ENCODE assay signal across 17 cellular contexts in the genomic region with DNA sequence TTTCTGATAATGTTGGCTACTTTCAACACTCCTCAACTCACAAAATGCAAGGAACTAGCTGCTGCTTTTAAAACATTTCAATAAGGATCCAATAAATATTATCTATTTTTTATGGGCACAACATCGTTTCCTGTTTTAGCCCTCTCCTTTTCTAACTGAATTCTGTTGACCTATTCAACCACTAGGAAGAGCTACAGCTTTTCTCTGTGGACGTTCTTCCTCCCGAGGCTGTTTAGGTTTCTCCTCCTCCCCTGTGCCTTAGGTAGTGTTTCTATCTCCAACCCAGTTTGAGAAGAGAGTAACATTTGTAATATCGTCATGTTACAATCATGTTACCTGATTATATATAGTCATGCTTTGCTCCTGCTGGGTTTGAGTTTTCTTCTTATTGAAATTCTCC.
A peak's percentile ranks its signal among the peaks of the same experiment; 100 is the strongest.
DNase-seq lines count a peak whose midpoint lies in the region; TF ChIP-seq lines count a peak whose summit lies in the region.
"Had no signal": no experiment of that assay in that cellular context is flagged by ENCODE, and none has a peak within 500 bp of the region (broad histone marks: within the 10 kb centered on the region; RNA-seq: fewer than 3 reads in every experiment).

No MANE protein-coding gene starts in this region.

- intact Hi-C loops in sigmoid colon (cut with DNase I) = no loop called here
- intact Hi-C loops in activated CD4-positive, alpha-beta memory T cell treated with anti-CD3 and anti-CD28 coated beads for 36 hours (cut with micrococcal nuclease) = loop anchor here (10.0 kb wide), 1 partner anchor 387 kb away; the partner anchor contains the start of gene LY75

- peaks cover 5% of the 10 kb centered on the region; the same call in 1 of the 2 replicates for H3K27me3 Mint-ChIP-seq in HFFc6 (ENCODE audit: insufficient read depth)
- H3K27me3 Mint-ChIP-seq in activated CD4-positive, alpha-beta memory T cell treated with anti-CD3 and anti-CD28 coated beads for 36 hours = no peaks in the 10 kb centered on the region

- peak overlapping the region; percentile 84 for H3K27ac Mint-ChIP-seq in HFFc6
- no peak overlapping the region for H3K27ac Mint-ChIP-seq in activated CD4-positive, alpha-beta memory T cell treated with anti-CD3 and anti-CD28 coated beads for 36 hours

- H3K4me1 ChIP-seq in adipocyte (ENCODE audit: control insufficient read depth, insufficient read depth, low read length) (peaks cover 78% of the 10 kb centered on the region), right atrium auricular region (peaks cover 0 to 90% of the 10 kb centered on the region in 2 donors), sigmoid colon (peaks cover 0 to 83% (median 66%) of the 10 kb centered on the region in 4 donors)
- H3K4me1 ChIP-seq: testis had no signal

- H3K27ac ChIP-seq in right atrium auricular region (peak overlapping the region; percentile 35 to 61), sigmoid colon (peak overlapping the region in 3 of 4 donors; percentile 22 to 78 (median 71))
- H3K27ac ChIP-seq: ascending aorta, dorsolateral prefrontal cortex, KMS-11, testis had no signal

- peak overlapping the region; percentile 35 for H3K9ac ChIP-seq in adipocyte (ENCODE audit: low read length)
- H3K9ac ChIP-seq: KMS-11 had no signal

- no peak overlapping the region for H3K4me3 ChIP-seq in adipocyte (ENCODE audit: low read length)
- H3K4me3 ChIP-seq in right atrium auricular region = no peak overlapping the region
- H3K4me3 ChIP-seq in sigmoid colon = no peak overlapping the region
- H3K4me3 ChIP-seq: ascending aorta, dorsolateral prefrontal cortex, esophagus squamous epithelium, testis had no signal

- TF ChIP-seq CTCF in HFFc6 (IDR thresholded peaks at IDR 0.05) (no peak), right atrium auricular region (IDR thresholded peaks at IDR 0.05) (peak in 1 of 2 donors; percentile 34), sigmoid colon (IDR thresholded peaks at IDR 0.05) (no peak)

- H3K4me1 Mint-ChIP-seq in HFFc6 (ENCODE audit: low read depth) = peaks cover 85% of the 10 kb centered on the region
- peaks cover 48% of the 10 kb centered on the region for H3K4me1 Mint-ChIP-seq in activated CD4-positive, alpha-beta memory T cell treated with anti-CD3 and anti-CD28 coated beads for 36 hours (ENCODE audit: low read depth)

- WGBS in sigmoid colon, 2 donors = 52 to 80% methylated on average over 4 of the region's 4 CpGs

- no peak for TF ChIP-seq EP300 in sigmoid colon (IDR thresholded peaks at IDR 0.05)

- no peaks in the 10 kb centered on the region for H3K9me3 Mint-ChIP-seq in HFFc6
- no peaks in the 10 kb centered on the region for H3K9me3 Mint-ChIP-seq in activated CD4-positive, alpha-beta memory T cell treated with anti-CD3 and anti-CD28 coated beads for 36 hours

- peaks cover 80% of the 10 kb centered on the region for H3K36me3 Mint-ChIP-seq in HFFc6 (ENCODE audit: low read depth)
- peaks cover 30% of the 10 kb centered on the region for H3K36me3 Mint-ChIP-seq in activated CD4-positive, alpha-beta memory T cell treated with anti-CD3 and anti-CD28 coated beads for 36 hours

- DNase-seq in HFFc6 (no peak), adipocyte (ENCODE audit: low read depth) (no peak), right atrium auricular region (ENCODE audit: low spot score) (no peak), sigmoid colon (no peak), DMS153 treated with DMSO at 0.1 percent for 48 hours (lab: John Stamatoyannopoulos, UW; ENCODE audit: unreplicated experiment) (no peak), NCI-H1092 (lab: John Stamatoyannopoulos, UW) (no peak)
- DNase-seq in activated CD4-positive, alpha-beta memory T cell treated with anti-CD3 and anti-CD28 coated beads for 36 hours = no peak
- DNase-seq: activated CD8-positive, alpha-beta memory T cell treated with anti-CD3 and anti-CD28 coated beads for 24 hours; activated effector memory CD4-positive, alpha-beta T cell treated with anti-CD3 and anti-CD28 coated beads, Interleukin-2, amount 50 U/mL, for 16 hours; dorsolateral prefrontal cortex; esophagus squamous epithelium; NCI-H1417 treated with DMSO at 0.1 percent for 48 hours; NCI-H226; stimulated activated CD4-positive, alpha-beta T cell treated with anti-CD3 and anti-CD28 coated beads, Interleukin-2, amount 100 ng/mL, for 48 hours; testis had no signal

- no peaks in the 10 kb centered on the region for H3K9me3 ChIP-seq in adipocyte (ENCODE audit: control insufficient read depth, low read length)
- no peaks in the 10 kb centered on the region for H3K9me3 ChIP-seq in right atrium auricular region
- no peaks in the 10 kb centered on the region for H3K9me3 ChIP-seq in sigmoid colon
- H3K9me3 ChIP-seq: ascending aorta, esophagus squamous epithelium, testis had no signal

- CTCF ChIA-PET in activated CD4-positive, alpha-beta memory T cell treated with anti-CD3 and anti-CD28 coated beads for 36 hours (lab: Charles Lee) = interaction anchor here (1.2 to 3.3 kb wide), 2 partner anchors 21 to 703 kb away, joined by 5 to 12 read pairs; no protein-coding TSS in a partner anchor

- no peak for TF ChIP-seq POLR2A in sigmoid colon (IDR thresholded peaks at IDR 0.05)

- H3K27me3 ChIP-seq in adipocyte (replicated peaks; ENCODE audit: control insufficient read depth, insufficient read depth, low read length) (no peaks in the 10 kb centered on the region), right atrium auricular region (no peaks in the 10 kb centered on the region), sigmoid colon (no peaks in the 10 kb centered on the region)
- H3K27me3 ChIP-seq: ascending aorta, dorsolateral prefrontal cortex, esophagus squamous epithelium, testis had no signal

- H3K36me3 ChIP-seq in adipocyte (ENCODE audit: control insufficient read depth, insufficient read depth, low read length, severe bottlenecking) = peaks cover 45% of the 10 kb centered on the region
- H3K36me3 ChIP-seq in right atrium auricular region = peaks cover 6% of the 10 kb centered on the region
- H3K36me3 ChIP-seq in sigmoid colon = peaks cover 0 to 13% (median 5%) of the 10 kb centered on the region in 4 donors

- H3K4me3 Mint-ChIP-seq in HFFc6 = no peak overlapping the region
- no peak overlapping the region for H3K4me3 Mint-ChIP-seq in activated CD4-positive, alpha-beta memory T cell treated with anti-CD3 and anti-CD28 coated beads for 36 hours

- POLR2A ChIA-PET in activated CD4-positive, alpha-beta memory T cell treated with anti-CD3 and anti-CD28 coated beads for 36 hours (lab: Charles Lee) = interaction anchor here (1.2 kb wide), 1 partner anchor 9 kb away, joined by 3 read pairs; no protein-coding TSS in a partner anchor
